ENCODE assay signal across 19 cellular contexts in genomic region chr14:34175574-34175973, GRCh38.
DNase-seq lines count a peak whose midpoint lies in the region; ATAC-seq and TF ChIP-seq lines count a peak whose summit lies in the region.
"Had no signal": no experiment of that assay in that cellular context is flagged by ENCODE, and none has a peak within 500 bp of the region (broad histone marks: within the 10 kb centered on the region; RNA-seq: fewer than 3 reads in every experiment).

No MANE protein-coding gene starts in this region.

- TF ChIP-seq POLR2A in gastrocnemius medialis (IDR thresholded peaks at IDR 0.05): no peak

- DNase-seq in NCI-H526 (lab: John Stamatoyannopoulos, UW): no peak
- DNase-seq in kidney tubule cell (ENCODE audit: low spot score): no peak
- DNase-seq in gastrocnemius medialis: no peak
- DNase-seq: activated naive CD4-positive, alpha-beta T cell treated with anti-CD3 and anti-CD28 coated beads, Interleukin-2, amount 10 ng/mL, durations not matched to agents 7 days and 5 days; body of pancreas; GDM1; hypothalamus; left cardiac atrium; NCI-H774; stimulated activated naive B cell treated with anti-CD40 and anti-IgM and Interleukin-4, amounts not matched to agents 10 μg/mL and 1 μg/mL and 100 μg/mL, for 72 hours; upper lobe of left lung had no signal

- H3K4me2 ChIP-seq in DOHH2 (ENCODE audit: low read length): peak overlapping the region; percentile 42

- intact Hi-C loops in gastrocnemius medialis (cut with DNase I; ENCODE audit: low total_unique reads): no loop called here

- ATAC-seq in GM18907 (IDR thresholded peaks at IDR 0.05; ENCODE audit: unreplicated experiment) (peak; percentile 67), GM21825 (IDR thresholded peaks at IDR 0.05; ENCODE audit: unreplicated experiment) (peak; percentile 71), HG03442 (IDR thresholded peaks at IDR 0.05; ENCODE audit: unreplicated experiment) (peak; percentile 66), GM19452 (IDR thresholded peaks at IDR 0.05; ENCODE audit: unreplicated experiment) (no peak), gastrocnemius medialis (no peak)
- ATAC-seq: body of pancreas; left cardiac atrium; Right ventricle myocardium inferior; stimulated activated naive B cell treated with anti-CD40 and anti-IgM and Interleukin-4, amounts not matched to agents 10 μg/mL and 1 μg/mL and 100 μg/mL, for 72 hours had no signal

- no peaks in the 10 kb centered on the region for H3K9me2 ChIP-seq in DOHH2 (replicated peaks; ENCODE audit: control insufficient read depth, low read length)

- peaks cover 23% of the 10 kb centered on the region for H3K4me1 ChIP-seq in DOHH2 (ENCODE audit: control insufficient read depth, low read length)
- peaks cover 3 to 17% of the 10 kb centered on the region in 2 donors for H3K4me1 ChIP-seq in gastrocnemius medialis

- H3K4me3 ChIP-seq in DOHH2 (ENCODE audit: low read length): peak overlapping the region; percentile 28
- H3K4me3 ChIP-seq in gastrocnemius medialis: no peak overlapping the region
- H3K4me3 ChIP-seq: body of pancreas, esophagus muscularis mucosa, skin epidermis, upper lobe of left lung had no signal

- no peak for TF ChIP-seq CTCF in DOHH2 (IDR thresholded peaks at IDR 0.05; ENCODE audit: low read depth, low read length, poor library complexity, severe bottlenecking)
- no peak for TF ChIP-seq CTCF in gastrocnemius medialis (IDR thresholded peaks at IDR 0.05 in 4 of 5, conservative IDR thresholded peaks at IDR 0.05 in 1 of 5)

- H4K20me1 ChIP-seq in DOHH2 (ENCODE audit: control insufficient read depth, insufficient read depth, low read depth, low read length): no peaks in the 10 kb centered on the region

- H3K36me3 ChIP-seq in DOHH2 (ENCODE audit: control insufficient read depth, low read length): no peaks in the 10 kb centered on the region
- no peaks in the 10 kb centered on the region for H3K36me3 ChIP-seq in gastrocnemius medialis
- H3K36me3 ChIP-seq: esophagus muscularis mucosa, upper lobe of left lung had no signal

- H3K27ac ChIP-seq in DOHH2 (ENCODE audit: low read depth, low read length) (peak overlapping the region; percentile 34; the same call in 1 of the 2 replicates), gastrocnemius medialis (no peak overlapping the region)
- H3K27ac ChIP-seq: body of pancreas, esophagus muscularis mucosa, skin epidermis, upper lobe of left lung had no signal

- H3K79me2 ChIP-seq in DOHH2 (ENCODE audit: control insufficient read depth, low read length): no peaks in the 10 kb centered on the region

- no peaks in the 10 kb centered on the region for H3K9me3 ChIP-seq in DOHH2 (ENCODE audit: control insufficient read depth, insufficient read depth, low read length)
- H3K9me3 ChIP-seq in gastrocnemius medialis: no peaks in the 10 kb centered on the region
- H3K9me3 ChIP-seq: body of pancreas, esophagus muscularis mucosa, upper lobe of left lung had no signal

- in situ Hi-C loops in gastrocnemius medialis (cut with MboI; ENCODE audit: low sequenced_read_pairs in 4 of 4): no loop called here

- H3K27me3 ChIP-seq in DOHH2 (ENCODE audit: control insufficient read depth, low read length): no peaks in the 10 kb centered on the region
- H3K27me3 ChIP-seq in gastrocnemius medialis: no peaks in the 10 kb centered on the region
- H3K27me3 ChIP-seq: body of pancreas, esophagus muscularis mucosa, upper lobe of left lung had no signal

- no peaks in the 10 kb centered on the region for H3F3A ChIP-seq in DOHH2 (ENCODE audit: control insufficient read depth, insufficient read depth)

Comparison
In these comparisons a context has a peak if more than half of its experiments do, and no peak if none do; other contexts are left out.
1. ATAC-seq: peak in GM18907 (single experiment), GM21825 (single experiment) and HG03442 (single experiment); none in GM19452 (single experiment) and gastrocnemius medialis (0 of 2).